Comparison of ENCODE assay signal across 15 cellular contexts in genomic region chr22:37569009-37569920, GRCh38. TPM values are rescaled to one million over a fixed set of nuclear protein-coding genes. Genes with fewer than 3 reads are reported as not detected.
DNase-seq lines count a peak whose midpoint lies in the region; ATAC-seq, FAIRE-seq and TF ChIP-seq lines count a peak whose summit lies in the region.
"Had no signal": no experiment of that assay in that cellular context is flagged by ENCODE, and none has a peak within 500 bp of the region (broad histone marks: within the 10 kb centered on the region; RNA-seq: fewer than 3 reads in every experiment).

No MANE protein-coding gene starts in this region.

- DNase-seq in H9, result peak; percentile 81
- no peak for DNase-seq in astrocyte (ENCODE audit: low read depth)
- DNase-seq in trophoblast cell, result peak; percentile 88 to 91
- DNase-seq in activated naive CD8-positive, alpha-beta T cell treated with anti-CD3 and anti-CD28 coated beads for 36 hours, result no peak
- DNase-seq in activated CD8-positive, alpha-beta memory T cell treated with anti-CD3 and anti-CD28 coated beads for 24 hours, result no peak
- no peak for DNase-seq in activated gamma-delta T cell (lab: John Stamatoyannopoulos, UW)
- DNase-seq: aorta; CD4-positive, alpha-beta memory T cell; left cardiac atrium; NCI-H1092 treated with DMSO at 0.1 percent for 48 hours; spleen had no signal

- WGBS in H9 (ENCODE audit: extremely low coverage, insufficient read length, low lambda C conversion rate), result no CpG with 5 or more reads among the region's 21 CpGs
- no CpG with 5 or more reads among the region's 21 CpGs for WGBS in trophoblast cell (ENCODE audit: extremely low coverage, insufficient coverage, insufficient read length)

- H3K18ac ChIP-seq in H9 (ENCODE audit: insufficient read length, low read depth, low read length) (no peak overlapping the region), trophoblast cell (ENCODE audit: low read length) (peak overlapping the region; percentile 64)

- H2AFZ ChIP-seq in H9 (ENCODE audit: low read length), result no peak overlapping the region
- no peak overlapping the region for H2AFZ ChIP-seq in astrocyte (ENCODE audit: low read depth, low read length)
- H2AFZ ChIP-seq in trophoblast cell (ENCODE audit: insufficient read depth, low read length, poor library complexity), result no peak overlapping the region

- no peak for ATAC-seq in GM18498 (IDR thresholded peaks at IDR 0.05; ENCODE audit: unreplicated experiment)

- H3K4me1 Mint-ChIP-seq in H9, result peaks cover 26 to 30% of the 10 kb centered on the region in 2 experiments
- peaks cover 38% of the 10 kb centered on the region for H3K4me1 Mint-ChIP-seq in astrocyte (ENCODE audit: low read depth, unreplicated experiment)
- H3K4me1 Mint-ChIP-seq in activated naive CD8-positive, alpha-beta T cell treated with anti-CD3 and anti-CD28 coated beads for 36 hours, result peaks cover 15% of the 10 kb centered on the region

- no peaks in the 10 kb centered on the region for H3K9me3 ChIP-seq in H9 (ENCODE audit: control insufficient read depth, low read depth, low read length)
- no peaks in the 10 kb centered on the region for H3K9me3 ChIP-seq in astrocyte (ENCODE audit: insufficient read depth, low read depth, low read length)
- H3K9me3 ChIP-seq in trophoblast cell (ENCODE audit: insufficient read depth, low read depth, low read length), result peaks cover 2% of the 10 kb centered on the region
- H3K9me3 ChIP-seq: spleen had no signal

- no peak overlapping the region for H2BK120ac ChIP-seq in H9 (ENCODE audit: low read depth, low read length, poor library complexity, severe bottlenecking)
- no peak overlapping the region for H2BK120ac ChIP-seq in trophoblast cell (ENCODE audit: insufficient read depth, low read length, poor library complexity)

- H3K36me3 ChIP-seq in astrocyte (ENCODE audit: insufficient read depth, low read length) (peaks cover 15% of the 10 kb centered on the region), trophoblast cell (ENCODE audit: control insufficient read depth in 1 of 2, insufficient read depth in 2 of 2, low read length in 2 of 2) (peaks cover 39 to 40% of the 10 kb centered on the region in 2 experiments)

- peaks cover 0 to 12% (median 0%) of the 10 kb centered on the region in 3 experiments; a peak in 4 of 7 replicates for H3K36me3 Mint-ChIP-seq in H9 (ENCODE audit: insufficient read depth in 1 of 3, low read depth in 3 of 3)
- H3K36me3 Mint-ChIP-seq in astrocyte (ENCODE audit: low read depth, unreplicated experiment), result peaks cover 10% of the 10 kb centered on the region
- no peaks in the 10 kb centered on the region for H3K36me3 Mint-ChIP-seq in activated naive CD8-positive, alpha-beta T cell treated with anti-CD3 and anti-CD28 coated beads for 36 hours
- H3K36me3 Mint-ChIP-seq: CD4-positive, alpha-beta memory T cell had no signal

- H3K4me3 ChIP-seq in astrocyte (ENCODE audit: insufficient read depth, low read depth, low read length), result no peak overlapping the region
- H3K4me3 ChIP-seq in trophoblast cell (ENCODE audit: low read depth, low read length), result no peak overlapping the region
- H3K4me3 ChIP-seq: spleen had no signal

- H3K79me1 ChIP-seq in H9 (ENCODE audit: insufficient read depth, low read depth, low read length, poor library complexity, severe bottlenecking) (no peaks in the 10 kb centered on the region), trophoblast cell (ENCODE audit: low read length) (peaks cover 9% of the 10 kb centered on the region)

- H4K12ac ChIP-seq in trophoblast cell (ENCODE audit: low read depth, low read length), result peak overlapping the region; percentile 59

- H3K27me3 ChIP-seq in H9 (ENCODE audit: insufficient read depth, low read length), result no peaks in the 10 kb centered on the region
- no peaks in the 10 kb centered on the region for H3K27me3 ChIP-seq in astrocyte (ENCODE audit: insufficient read depth, low read length)
- H3K27me3 ChIP-seq in layer of hippocampus (ENCODE audit: control insufficient read depth, insufficient read depth, low read length), result no peaks in the 10 kb centered on the region
- no peaks in the 10 kb centered on the region for H3K27me3 ChIP-seq in trophoblast cell (ENCODE audit: insufficient read depth, low read length)

- H2BK12ac ChIP-seq in H9 (ENCODE audit: insufficient read length, low read depth, low read length) (no peak overlapping the region), trophoblast cell (ENCODE audit: low read length) (peak overlapping the region; percentile 58)

- H2BK20ac ChIP-seq in H9 (ENCODE audit: low read depth, low read length, poor library complexity, severe bottlenecking), result no peak overlapping the region

- no peak overlapping the region for H3K56ac ChIP-seq in H9 (ENCODE audit: insufficient read length, low read depth, low read length)

- H3K23me2 ChIP-seq in H9 (ENCODE audit: insufficient read length, low read depth, low read length, poor library complexity, severe bottlenecking), result no peaks in the 10 kb centered on the region

- no peak overlapping the region for H2BK15ac ChIP-seq in H9 (ENCODE audit: low read depth, low read length)

- TF ChIP-seq CTCF in H9 (conservative IDR thresholded peaks at IDR 0.05) (no peak), astrocyte (IDR thresholded peaks at IDR 0.05; ENCODE audit: insufficient read depth, low read depth, low read length) (no peak)

- H3K27me3 Mint-ChIP-seq in H9 (ENCODE audit: low read depth) (peaks cover 3% of the 10 kb centered on the region; the same call in 1 of the 2 replicates), astrocyte (ENCODE audit: low read depth, unreplicated experiment) (no peaks in the 10 kb centered on the region)
- peaks cover 11% of the 10 kb centered on the region for H3K27me3 Mint-ChIP-seq in activated naive CD8-positive, alpha-beta T cell treated with anti-CD3 and anti-CD28 coated beads for 36 hours

- H4K5ac ChIP-seq in H9 (ENCODE audit: insufficient read length, low read depth, low read length), result no peak overlapping the region

- H4K8ac ChIP-seq in H9 (replicated peaks; ENCODE audit: insufficient read length, low read depth, low read length) (no peak overlapping the region), trophoblast cell (ENCODE audit: low read depth, low read length) (peak overlapping the region; percentile 17)

- H3K27ac ChIP-seq in H9 (ENCODE audit: insufficient read length, low read depth, low read length) (no peak overlapping the region), astrocyte (ENCODE audit: low read depth, low read length) (no peak overlapping the region), layer of hippocampus (ENCODE audit: low read depth, low read length) (peak overlapping the region; percentile 99), trophoblast cell (ENCODE audit: low read depth, low read length) (peak overlapping the region; percentile 60)

- no peak overlapping the region for H3K4ac ChIP-seq in H9 (ENCODE audit: low read depth, low read length)
- H3K4ac ChIP-seq in trophoblast cell (ENCODE audit: low read depth, low read length), result no peak overlapping the region

- no peaks in the 10 kb centered on the region for H4K20me1 ChIP-seq in H9 (ENCODE audit: control insufficient read depth, insufficient read depth, insufficient read length)
- H4K20me1 ChIP-seq in astrocyte (ENCODE audit: insufficient read depth, low read length), result peaks cover 78% of the 10 kb centered on the region

- peaks cover 8% of the 10 kb centered on the region; the same call in 1 of the 2 replicates for H3K4me1 ChIP-seq in H9 (ENCODE audit: insufficient read depth, low read length)
- H3K4me1 ChIP-seq in astrocyte (ENCODE audit: insufficient read depth, low read length), result peaks cover 54% of the 10 kb centered on the region
- H3K4me1 ChIP-seq in trophoblast cell (ENCODE audit: control insufficient read depth in 1 of 2, insufficient read depth in 2 of 2, low read length in 2 of 2), result peaks cover 35 to 42% of the 10 kb centered on the region in 2 experiments

- H3K27ac Mint-ChIP-seq in H9 (peak overlapping the region in 1 of 3 experiments; percentile 92; a peak in 2 of 7 replicates), astrocyte (ENCODE audit: unreplicated experiment) (peak overlapping the region; percentile 11)
- H3K27ac Mint-ChIP-seq in activated naive CD8-positive, alpha-beta T cell treated with anti-CD3 and anti-CD28 coated beads for 36 hours, result no peak overlapping the region
- H3K27ac Mint-ChIP-seq: CD4-positive, alpha-beta memory T cell had no signal

- H3K9me3 Mint-ChIP-seq in H9 (no peaks in the 10 kb centered on the region; a peak in 1 of 5 replicates), astrocyte (ENCODE audit: unreplicated experiment) (no peaks in the 10 kb centered on the region)
- no peaks in the 10 kb centered on the region for H3K9me3 Mint-ChIP-seq in activated naive CD8-positive, alpha-beta T cell treated with anti-CD3 and anti-CD28 coated beads for 36 hours
- H3K9me3 Mint-ChIP-seq: CD4-positive, alpha-beta memory T cell had no signal

- H2BK5ac ChIP-seq in H9 (ENCODE audit: insufficient read length, low read length), result no peak overlapping the region
- H2BK5ac ChIP-seq in trophoblast cell (ENCODE audit: low read depth, low read length, poor library complexity), result peak overlapping the region; percentile 71

- H3K14ac ChIP-seq in H9 (ENCODE audit: insufficient read depth, low read length) (no peak overlapping the region), trophoblast cell (ENCODE audit: low read length) (peak overlapping the region; percentile 60)

- H3K23ac ChIP-seq in H9 (ENCODE audit: insufficient read length, low read depth, low read length) (no peak overlapping the region), trophoblast cell (ENCODE audit: low read length) (no peak overlapping the region)

- no peak for FAIRE-seq in astrocyte (lab: Jason Lieb, UNC)

- H3K9ac ChIP-seq in H9 (ENCODE audit: extremely low read depth, insufficient read length, low read length) (no peak overlapping the region), astrocyte (ENCODE audit: low read length) (peak overlapping the region; percentile 30), trophoblast cell (ENCODE audit: low read length) (no peak overlapping the region)

- no peaks in the 10 kb centered on the region; the same call in 1 of the 2 replicates for H3K79me2 ChIP-seq in H9 (ENCODE audit: insufficient read depth, low read length)
- H3K79me2 ChIP-seq in astrocyte (ENCODE audit: insufficient read depth, low read length), result peaks cover 45% of the 10 kb centered on the region
- H3K79me2 ChIP-seq in trophoblast cell (ENCODE audit: control insufficient read depth, insufficient read depth, low read length, poor library complexity), result peaks cover 8% of the 10 kb centered on the region

- H3K4me2 ChIP-seq in H9 (ENCODE audit: insufficient read depth, insufficient read length, low read length) (no peak overlapping the region), astrocyte (ENCODE audit: low read length) (peak overlapping the region; percentile 38), trophoblast cell (ENCODE audit: low read length) (no peak overlapping the region)

- no peak overlapping the region for H3K4me3 Mint-ChIP-seq in H9
- no peak overlapping the region for H3K4me3 Mint-ChIP-seq in astrocyte (ENCODE audit: unreplicated experiment)
- H3K4me3 Mint-ChIP-seq in activated naive CD8-positive, alpha-beta T cell treated with anti-CD3 and anti-CD28 coated beads for 36 hours, result no peak overlapping the region
- H3K4me3 Mint-ChIP-seq: CD4-positive, alpha-beta memory T cell had no signal

- H4K91ac ChIP-seq in H9 (ENCODE audit: insufficient read length, low read depth, low read length) (no peak overlapping the region), trophoblast cell (ENCODE audit: low read depth, low read length) (peak overlapping the region; percentile 76)

- H3T11ph ChIP-seq in H9 (ENCODE audit: low read length), result no peak overlapping the region

- H2AK5ac ChIP-seq in H9 (ENCODE audit: insufficient read length, low read length) (no peak overlapping the region), trophoblast cell (ENCODE audit: low read length) (peak overlapping the region; percentile 59)

RNA-seq across cellular contexts. Expression of gene CDC42EP1, which starts 9.0 kb away (rescaled TPM):
- total RNA-seq in H9 (2021) (23.0 and 24.3 TPM in 2 replicates), astrocyte (106 and 109 TPM in 2 replicates)
- 191 and 202 TPM in 2 replicates for polyA plus RNA-seq in trophoblast cell (2013)
- total RNA-seq in activated naive CD8-positive, alpha-beta T cell treated with anti-CD3 and anti-CD28 coated beads for 36 hours, result under 1 TPM; 0.25 to 0.32 TPM
- total RNA-seq: CD4-positive, alpha-beta memory T cell had no signal
- polyA plus RNA-seq: CD4-positive, alpha-beta memory T cell had no signal

RNA-seq across cellular contexts. Expression of gene LGALS2, which starts 10.6 kb away (rescaled TPM):
- total RNA-seq in H9 (2021) (not detected in 2 replicates), astrocyte (not detected in 2 replicates)
- not detected in 2 replicates for polyA plus RNA-seq in trophoblast cell (2013)
- not detected for total RNA-seq in activated naive CD8-positive, alpha-beta T cell treated with anti-CD3 and anti-CD28 coated beads for 36 hours
- total RNA-seq: fibroblast of lung, left cardiac atrium had no signal
- polyA plus RNA-seq: CD4-positive, alpha-beta memory T cell had no signal

RNA-seq across cellular contexts. Expression of gene GGA1, which starts 39.4 kb away (rescaled TPM):
- total RNA-seq in H9 (2021) (56.0 and 61.7 TPM in 2 replicates), astrocyte (39.9 and 43.1 TPM in 2 replicates)
- polyA plus RNA-seq in trophoblast cell (2013), result 31.8 and 32.0 TPM in 2 replicates
- 10 to 100 TPM; 56.3 to 61.9 TPM for total RNA-seq in activated naive CD8-positive, alpha-beta T cell treated with anti-CD3 and anti-CD28 coated beads for 36 hours

RNA-seq across cellular contexts. Expression of gene CARD10, which starts 50.0 kb away (rescaled TPM):
- total RNA-seq in H9 (2021) (17.1 and 17.7 TPM in 2 replicates), astrocyte (19.7 and 22.6 TPM in 2 replicates)
- polyA plus RNA-seq in trophoblast cell (2013), result 4.7 and 4.9 TPM in 2 replicates
- total RNA-seq in activated naive CD8-positive, alpha-beta T cell treated with anti-CD3 and anti-CD28 coated beads for 36 hours, result under 1 TPM; 0.06 to 0.14 TPM
- total RNA-seq: T-helper 1 cell treated with Interleukin-12 subunit alpha and Interleukin-12 subunit beta and Interleukin-4 antibody, amounts not matched to agents 30 ng/mL and 1 ng/mL, for 36 hours had no signal
- polyA plus RNA-seq: CD4-positive, alpha-beta memory T cell had no signal

Comparison
In these comparisons a context has a peak if more than half of its experiments do, and no peak if none do; other contexts are left out.
1. DNase-seq: peak in H9 (single experiment) and trophoblast cell (2 of 2); none in astrocyte (single experiment), activated naive CD8-positive, alpha-beta T cell treated with anti-CD3 and anti-CD28 coated beads for 36 hours (single experiment), activated CD8-positive, alpha-beta memory T cell treated with anti-CD3 and anti-CD28 coated beads for 24 hours (single experiment) and activated gamma-delta T cell (single experiment).
2. H3K27ac ChIP-seq: peak in layer of hippocampus (single experiment) and trophoblast cell (single experiment); none in H9 (single experiment) and astrocyte (single experiment).
3. RNA of gene CDC42EP1, which starts 9.0 kb away (total RNA-seq): 106 to 109 TPM in astrocyte and 23.0 to 24.3 TPM in H9; 0.25 to 0.32 TPM in activated naive CD8-positive, alpha-beta T cell treated with anti-CD3 and anti-CD28 coated beads for 36 hours; every median in the first group is over 10 times any median in the second.